ENCODE assay signal across 9 cellular contexts in the genomic region with DNA sequence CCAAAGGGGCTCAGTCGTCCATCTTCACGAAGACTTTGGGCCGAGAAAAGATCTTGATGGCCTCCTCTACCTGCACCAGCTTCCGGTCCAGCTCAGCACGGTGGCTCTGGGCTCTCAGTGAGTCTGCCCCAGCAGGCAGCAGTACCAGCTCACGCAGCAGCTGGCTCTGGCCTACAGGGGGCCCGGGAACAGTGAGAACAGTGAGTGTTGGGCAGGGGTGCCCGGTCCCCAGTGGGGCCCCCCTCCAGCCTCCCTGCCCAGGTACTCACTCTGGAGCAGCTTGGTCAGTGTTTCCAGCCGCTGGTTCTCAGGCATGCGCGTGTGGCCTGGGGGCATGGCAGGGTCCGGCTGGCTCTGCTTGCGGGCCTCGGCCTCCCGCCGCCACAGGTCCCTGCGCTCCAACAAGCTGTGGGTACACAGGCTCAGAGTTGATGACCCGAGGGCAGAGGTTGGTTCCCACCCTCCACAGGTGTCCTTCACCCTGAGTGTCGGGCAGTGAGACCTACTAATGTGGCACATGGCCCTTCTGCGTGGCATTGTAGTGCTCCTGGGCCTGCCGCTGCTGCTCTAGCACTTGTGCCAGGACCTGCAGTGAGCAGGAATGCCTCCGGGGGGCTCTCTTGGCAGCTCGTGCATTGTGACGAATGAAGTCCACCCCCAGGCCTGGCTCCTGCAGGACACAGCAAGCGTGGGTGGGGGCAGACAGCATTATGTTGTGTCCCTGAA.
DNase-seq lines count a peak whose midpoint lies in the region; ATAC-seq and TF ChIP-seq lines count a peak whose summit lies in the region.
"Had no signal": no experiment of that assay in that cellular context is flagged by ENCODE, and none has a peak within 500 bp of the region (broad histone marks: within the 10 kb centered on the region; RNA-seq: fewer than 3 reads in every experiment).

No MANE protein-coding gene starts in this region.

- no peaks in the 10 kb centered on the region for H3K9me3 ChIP-seq in RWPE2 (ENCODE audit: severe bottlenecking)

- peaks cover 9% of the 10 kb centered on the region for H3K36me3 ChIP-seq in RWPE2 (ENCODE audit: low read depth)

- ATAC-seq in RWPE2 (ENCODE audit: low read depth) (no peak), HG02798 (IDR thresholded peaks at IDR 0.05; ENCODE audit: poor library complexity, unreplicated experiment) (no peak)

- peak; percentile 31 for TF ChIP-seq CTCF in AG04449 (IDR thresholded peaks at IDR 0.05; ENCODE audit: insufficient read depth, low read length, missing control alignments)
- TF ChIP-seq CTCF in RWPE2 (IDR thresholded peaks at IDR 0.05; ENCODE audit: poor library complexity, severe bottlenecking) = peak; percentile 6

- TF ChIP-seq POLR2A in erythroblast (IDR thresholded peaks at IDR 0.05; ENCODE audit: low read length) = no peak

- CTCF ChIA-PET in AG04449 (lab: Yijun Ruan, JAX) = interaction anchor here (0.9 to 19.0 kb wide), 11 partner anchors 9 to 265 kb away, joined by 3 to 605 read pairs (median 7); a partner anchor contains a TSS

- DNase-seq in AG04449 (ENCODE audit: low read depth, low spot score) = no peak
- peak; percentile 55 for DNase-seq in ELR (ENCODE audit: low read depth)
- DNase-seq in RWPE2 (ENCODE audit: low spot score) = no peak
- DNase-seq in erythroblast (lab: John Stamatoyannopoulos, UW) = peak; percentile 41 to 42
- no peak for DNase-seq in middle frontal gyrus (ENCODE audit: extremely low spot score, low spot score)
- no peak for DNase-seq in effector CD4-positive, alpha-beta T cell
- no peak for DNase-seq in NCI-H226
- DNase-seq: naive B cell had no signal

- H3K27me3 ChIP-seq in RWPE2 (ENCODE audit: insufficient read depth, poor library complexity, severe bottlenecking) = no peaks in the 10 kb centered on the region

- POLR2A ChIA-PET in AG04449 (lab: Yijun Ruan, JAX) = no interaction called here

- H3K4me3 ChIP-seq in AG04449 (ENCODE audit: low read depth, low read length) (no peak overlapping the region), RWPE2 (ENCODE audit: severe bottlenecking) (no peak overlapping the region)

- H3K27ac ChIP-seq in RWPE2 (ENCODE audit: poor library complexity, severe bottlenecking) = no peak overlapping the region

- H3K4me1 ChIP-seq in RWPE2 (ENCODE audit: insufficient read depth, poor library complexity, severe bottlenecking) = peaks cover 6% of the 10 kb centered on the region

Comparison
In these comparisons a context has a peak if more than half of its experiments do, and no peak if none do; other contexts are left out.
1. DNase-seq: peak in ELR (single experiment) and erythroblast (2 of 2); none in AG04449 (single experiment), RWPE2 (single experiment), middle frontal gyrus (single experiment), effector CD4-positive, alpha-beta T cell (single experiment) and NCI-H226 (single experiment).